In the genomic region with DNA sequence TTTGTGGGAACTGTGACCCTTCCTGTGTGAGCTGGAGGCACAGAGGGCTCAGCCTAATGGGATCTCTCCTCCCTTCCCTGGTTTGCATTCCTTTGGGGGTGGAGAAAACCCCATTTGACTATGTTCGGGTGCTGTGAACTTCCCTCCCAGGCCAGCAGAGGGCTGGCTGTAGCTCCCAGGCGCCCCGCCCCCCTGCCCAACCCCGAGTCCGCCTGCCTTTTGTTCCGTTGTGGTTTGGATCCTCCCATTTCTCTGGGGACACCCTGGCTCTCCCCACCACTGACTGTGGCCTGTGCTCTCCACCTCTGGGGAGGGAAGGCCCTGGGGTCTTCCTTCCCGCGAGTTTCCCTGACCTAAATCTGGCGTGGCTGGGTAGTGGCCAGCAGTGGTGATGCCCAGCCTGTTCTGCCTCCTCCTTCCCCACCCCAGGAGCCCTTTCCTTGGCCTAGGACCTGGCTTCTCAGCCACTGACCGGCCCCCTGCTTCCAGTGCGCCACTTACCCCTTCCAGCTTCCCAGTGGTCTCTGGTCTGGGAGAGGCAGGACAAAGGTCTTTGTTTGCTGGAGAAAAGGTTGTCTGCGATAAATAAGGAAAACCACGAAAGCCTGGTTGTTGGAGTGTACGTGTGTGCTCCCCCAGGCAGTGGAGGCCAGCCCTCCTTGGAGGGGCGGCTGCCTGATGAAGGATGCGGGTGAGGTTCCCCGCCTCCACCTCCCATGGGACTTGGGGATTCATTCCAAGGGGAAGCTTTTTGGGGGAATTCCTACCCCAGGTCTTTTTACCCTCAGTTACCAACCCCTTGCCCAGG, we compare ENCODE assay signal across 8 cellular contexts. TPM values are rescaled to one million over a fixed set of nuclear protein-coding genes. Genes with fewer than 3 reads are reported as not detected.
DNase-seq lines count a peak whose midpoint lies in the region; ATAC-seq, FAIRE-seq and TF ChIP-seq lines count a peak whose summit lies in the region.

No MANE protein-coding gene starts in this region.

- no peaks in the 10 kb centered on the region for H3K9me3 Mint-ChIP-seq in naive B cell

- H3K4me1 Mint-ChIP-seq in naive B cell: peaks cover 32 to 49% (median 41%) of the 10 kb centered on the region in 3 donors

- TF ChIP-seq POLR2A in GM12891 (IDR thresholded peaks at IDR 0.05; ENCODE audit: low read depth, low read length): no peak

- H3K27ac ChIP-seq in esophagus (ENCODE audit: low read depth in 2 of 2, low read length in 1 of 2) (peak overlapping the region; percentile 66 to 86), substantia nigra (ENCODE audit: low read depth, low read length, poor library complexity, severe bottlenecking) (no peak overlapping the region)

- H3K9me3 ChIP-seq in NT2/D1 (ENCODE audit: insufficient read depth, low read length) (no peaks in the 10 kb centered on the region), esophagus (ENCODE audit: control insufficient read depth in 2 of 2, insufficient read depth in 1 of 2, low read depth in 1 of 2, low read length in 1 of 2) (no peaks in the 10 kb centered on the region)

- peak overlapping the region in 6 of 8 donors; percentile 21 to 54 (median 36) for H3K4me3 Mint-ChIP-seq in naive B cell

- H3K27me3 Mint-ChIP-seq in naive B cell: peaks cover 12 to 46% (median 14%) of the 10 kb centered on the region in 3 donors

- WGBS in esophagus, 2 donors: 24 to 30% methylated on average over 17 of the region's 17 CpGs

- H3K36me3 ChIP-seq in NT2/D1 (ENCODE audit: insufficient read depth, insufficient read length, low read length) (peaks cover 52% of the 10 kb centered on the region), esophagus (ENCODE audit: control insufficient read depth in 2 of 2, insufficient read depth in 2 of 2, low read length in 1 of 2) (peaks cover 10 to 36% of the 10 kb centered on the region in 2 donors)

- DNase-seq in AG08395 (ENCODE audit: low spot score) (peak; percentile 94), GM12891 (ENCODE audit: insufficient read length, low spot score) (peak; percentile 83), NT2/D1 (ENCODE audit: low read depth, low spot score) (no peak), naive B cell (peak; percentile 45), substantia nigra (lab: John Stamatoyannopoulos, UW) (peak in 35 of 49 donors; percentile 5 to 68 (median 30))
- peak; percentile 65 for DNase-seq in activated T-cell treated with anti-CD3 and anti-CD28 coated beads, Interleukin-2, amount 50 U/mL, for 1 hour

- H3K4me3 ChIP-seq in NT2/D1 (ENCODE audit: insufficient read length, low read depth) (no peak overlapping the region), esophagus (ENCODE audit: low read depth in 1 of 2, low read length in 2 of 2) (peak overlapping the region; percentile 5 to 22)

- no peaks in the 10 kb centered on the region for H3K36me3 Mint-ChIP-seq in naive B cell

- H3K4me1 ChIP-seq in NT2/D1 (ENCODE audit: insufficient read depth, insufficient read length) (peaks cover 16% of the 10 kb centered on the region), esophagus (ENCODE audit: control insufficient read depth in 2 of 2, insufficient read depth in 2 of 2, low read length in 1 of 2) (peaks cover 3 to 27% of the 10 kb centered on the region in 2 donors)

- peak overlapping the region; percentile 56 for H3K9ac ChIP-seq in NT2/D1 (ENCODE audit: insufficient read length, low read depth)

- H3K27me3 ChIP-seq in NT2/D1 (ENCODE audit: insufficient read depth, insufficient read length): no peaks in the 10 kb centered on the region
- no peaks in the 10 kb centered on the region for H3K27me3 ChIP-seq in esophagus (ENCODE audit: control insufficient read depth in 1 of 2, insufficient read depth in 2 of 2, low read length in 2 of 2)

- peak overlapping the region in 2 of 6 donors; percentile 71 to 73 for H3K27ac Mint-ChIP-seq in naive B cell

- FAIRE-seq in GM12891 (lab: Jason Lieb, UNC): peak; percentile 43

- peak in 1 of 2 donors; percentile 13 for ATAC-seq in naive B cell (ENCODE audit: low read depth in 2 of 2)
- no peak for ATAC-seq in GM18870 (IDR thresholded peaks at IDR 0.05; ENCODE audit: unreplicated experiment)

TF ChIP-seq in GM12891, 5 proteins besides CTCF, POLR2A, EP300 and RAD21:
- TF ChIP-seq SPI1 (IDR thresholded peaks at IDR 0.05; ENCODE audit: low read depth, low read length) (0 out of 2 replicates have a peak, but pooled peaks have one; percentile 3), TAF1 (IDR thresholded peaks at IDR 0.05; ENCODE audit: low read depth, low read length) (no peak), PAX5 (IDR thresholded peaks at IDR 0.05; ENCODE audit: insufficient read depth, low read length, severe bottlenecking) (no peak), POLR2AphosphoS5 (IDR thresholded peaks at IDR 0.05; ENCODE audit: low read depth, low read length) (no peak), POU2F2 (IDR thresholded peaks at IDR 0.05; ENCODE audit: low read depth, low read length) (peak; percentile 49; the same call in 1 of the 2 replicates)

RNA-seq across cellular contexts. Expression of a gene that starts 5.0 kb away (rescaled TPM):
- 29.7 TPM for polyA plus RNA-seq in GM12891 (2012; ENCODE audit: low read depth, missing spikeins)
- 100 to 1,000 TPM in 1 of 2 donors, 10 to 100 TPM in 1; 87.8 to 157 TPM for polyA plus RNA-seq in esophagus
- under 1 TPM in 4 of 6 donors, not detected in 2; 0.08 to 0.70 (median 0.41) TPM for polyA plus RNA-seq in naive B cell (ENCODE audit: low read depth in 6 of 6)

Comparison
In these comparisons a context has a peak if more than half of its experiments do, and no peak if none do; other contexts are left out.
1. RNA of a gene that starts 5.0 kb away (polyA plus RNA-seq): 87.8 to 157 TPM in esophagus; 0.08 to 0.70 TPM in naive B cell; every median in the first group is over 10 times any median in the second.